ENCODE assay signal across 8 cellular contexts in the genomic region with DNA sequence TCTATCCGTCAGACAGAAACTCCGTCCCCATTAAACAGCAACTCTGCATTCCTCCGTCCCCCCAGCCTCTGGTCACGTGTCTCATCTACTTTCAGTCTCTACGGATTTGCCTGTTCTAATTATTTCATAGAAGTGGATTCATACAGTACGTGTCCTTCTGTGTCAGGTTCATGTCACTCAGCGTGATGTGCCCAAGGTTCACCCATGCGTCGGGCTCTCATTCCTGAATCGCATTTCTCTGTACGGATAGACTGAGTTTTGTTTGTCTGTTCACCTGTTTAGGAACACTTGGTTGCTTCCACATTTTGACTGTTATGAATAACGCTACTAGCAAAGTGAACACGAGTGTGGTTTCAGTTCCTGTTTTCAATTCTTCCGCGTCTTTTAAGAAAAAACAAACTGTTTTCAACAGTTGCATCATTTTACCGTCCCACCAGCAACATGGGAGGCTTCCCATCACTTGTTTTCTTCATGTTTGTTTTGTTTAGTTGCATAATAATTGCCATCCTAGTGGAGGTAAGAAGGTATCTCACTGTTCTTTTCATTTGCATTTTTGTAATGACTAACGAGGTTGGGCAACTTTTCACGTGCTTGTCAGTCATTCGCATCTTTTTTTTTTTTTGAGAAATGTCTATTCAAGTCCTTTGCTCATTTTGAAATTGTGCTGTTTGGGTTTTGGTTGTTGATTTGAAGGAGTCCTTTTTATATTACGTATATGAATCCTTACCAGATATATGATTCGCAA. TPM values are rescaled to one million over a fixed set of nuclear protein-coding genes. Genes with fewer than 3 reads are reported as not detected.
DNase-seq lines count a peak whose midpoint lies in the region; ATAC-seq and TF ChIP-seq lines count a peak whose summit lies in the region.

No MANE protein-coding gene starts in this region.

- peak; percentile 74 for ATAC-seq in GM19035 (IDR thresholded peaks at IDR 0.05; ENCODE audit: unreplicated experiment)
- ATAC-seq in HG03135 (IDR thresholded peaks at IDR 0.05; ENCODE audit: unreplicated experiment), result peak; percentile 68
- peak in 2 of 4 donors; percentile 36 to 58 for ATAC-seq in psoas muscle

- H3K27me3 ChIP-seq in effector memory CD4-positive, alpha-beta T cell (replicated peaks; ENCODE audit: control insufficient read depth, insufficient read depth, low read length, poor library complexity, severe bottlenecking), result no peaks in the 10 kb centered on the region
- H3K27me3 ChIP-seq in psoas muscle (ENCODE audit: insufficient read depth in 3 of 3, low read length in 2 of 3), result peaks cover 0 to 25% (median 3%) of the 10 kb centered on the region in 3 donors

- H3K4me1 ChIP-seq in effector memory CD4-positive, alpha-beta T cell (ENCODE audit: control insufficient read depth, insufficient read depth, low read length, poor library complexity, severe bottlenecking), result peaks cover 22% of the 10 kb centered on the region
- H3K4me1 ChIP-seq in psoas muscle, result no peaks in the 10 kb centered on the region

- WGBS in psoas muscle, 3 donors, result 46 to 49% (median 49%) methylated on average over 21 of the region's 21 CpGs

- no peaks in the 10 kb centered on the region for H3K9me3 ChIP-seq in effector memory CD4-positive, alpha-beta T cell (ENCODE audit: control insufficient read depth, low read length)
- peaks cover 3% of the 10 kb centered on the region for H3K9me3 ChIP-seq in psoas muscle

- peak; percentile 87 for DNase-seq in SKM-1 treated with dmso at 0.1 percent for 144 hours (lab: John Stamatoyannopoulos, UW; ENCODE audit: unreplicated experiment)
- peak in 2 of 3 donors; percentile 46 to 48 for DNase-seq in effector memory CD4-positive, alpha-beta T cell
- peak in 1 of 2 donors; percentile 51 for DNase-seq in psoas muscle
- DNase-seq in dermis blood vessel endothelial cell, result no peak
- DNase-seq in NCI-H2107 treated with DMSO at 0.1 percent for 48 hours (lab: John Stamatoyannopoulos, UW; ENCODE audit: unreplicated experiment), result no peak

- peak overlapping the region; percentile 73 for H3K27ac ChIP-seq in 22Rv1
- H3K27ac ChIP-seq in effector memory CD4-positive, alpha-beta T cell (ENCODE audit: insufficient read depth, low read length, poor library complexity, severe bottlenecking), result peak overlapping the region; percentile 79
- peak overlapping the region; percentile 50 for H3K27ac ChIP-seq in psoas muscle

- H3K4me3 ChIP-seq in effector memory CD4-positive, alpha-beta T cell (ENCODE audit: insufficient read depth, low read depth, low read length, poor library complexity, severe bottlenecking), result peak overlapping the region; percentile 31
- peak overlapping the region; percentile 21 for H3K4me3 ChIP-seq in psoas muscle

- no peak for TF ChIP-seq CTCF in 22Rv1 (IDR thresholded peaks at IDR 0.05)
- TF ChIP-seq CTCF in psoas muscle (IDR thresholded peaks at IDR 0.05), result no peak

- intact Hi-C loops in psoas muscle (cut with DNase I), result no loop called here

- no peaks in the 10 kb centered on the region for H3K36me3 ChIP-seq in effector memory CD4-positive, alpha-beta T cell (ENCODE audit: control insufficient read depth, insufficient read depth, low read length)
- H3K36me3 ChIP-seq in psoas muscle (ENCODE audit: insufficient read depth in 1 of 2, low read depth in 1 of 2), result no peaks in the 10 kb centered on the region

RNA-seq across cellular contexts. Expression of gene NLRP6, which starts 8.9 kb away (rescaled TPM):
- under 1 TPM in 2 of 4 donors, not detected in 2; 0.10 to 0.17 TPM for total RNA-seq in psoas muscle
- polyA plus RNA-seq in psoas muscle, result under 1 TPM in 2 of 3 donors, not detected in 1; 0.03 to 0.04 TPM
- total RNA-seq in dermis blood vessel endothelial cell, result not detected in 2 replicates

RNA-seq across cellular contexts. Expression of gene PGGHG, which starts 19.6 kb away (rescaled TPM):
- total RNA-seq in psoas muscle, result 1 to 10 TPM; 2.9 to 5.1 (median 3.9) TPM
- 1 to 10 TPM; 2.7 to 8.6 (median 4.0) TPM for polyA plus RNA-seq in psoas muscle
- total RNA-seq in dermis blood vessel endothelial cell, result 15.1 and 28.4 TPM in 2 replicates

RNA-seq across cellular contexts. Expression of gene IFITM5, which starts 30.0 kb away (rescaled TPM):
- total RNA-seq in psoas muscle (not detected), dermis blood vessel endothelial cell (not detected in 2 replicates)
- polyA plus RNA-seq in psoas muscle, result not detected

RNA-seq across cellular contexts. Expression of gene PSMD13, which starts 32.5 kb away (rescaled TPM):
- total RNA-seq in psoas muscle (100 to 1,000 TPM; 108 to 190 (median 149) TPM), dermis blood vessel endothelial cell (160 and 183 TPM in 2 replicates)
- polyA plus RNA-seq in psoas muscle, result 100 to 1,000 TPM; 171 to 265 (median 258) TPM

RNA-seq across cellular contexts. Expression of gene SIRT3, which starts 33.2 kb away (rescaled TPM):
- 10 to 100 TPM; 15.0 to 23.2 (median 16.7) TPM for total RNA-seq in psoas muscle
- polyA plus RNA-seq in psoas muscle, result 10 to 100 TPM; 10.4 to 14.7 (median 12.3) TPM
- total RNA-seq in dermis blood vessel endothelial cell, result 7.1 and 9.0 TPM in 2 replicates

Comparison
In these comparisons a context has a peak if more than half of its experiments do, and no peak if none do; other contexts are left out.
1. DNase-seq: peak in SKM-1 treated with dmso at 0.1 percent for 144 hours (single experiment) and effector memory CD4-positive, alpha-beta T cell (2 of 3); none in dermis blood vessel endothelial cell (single experiment) and NCI-H2107 treated with DMSO at 0.1 percent for 48 hours (single experiment).
2. Peak in every context shown above with its lines, with median percentiles within 50 percentile points of each other: H3K27ac ChIP-seq.